In the genomic region with DNA sequence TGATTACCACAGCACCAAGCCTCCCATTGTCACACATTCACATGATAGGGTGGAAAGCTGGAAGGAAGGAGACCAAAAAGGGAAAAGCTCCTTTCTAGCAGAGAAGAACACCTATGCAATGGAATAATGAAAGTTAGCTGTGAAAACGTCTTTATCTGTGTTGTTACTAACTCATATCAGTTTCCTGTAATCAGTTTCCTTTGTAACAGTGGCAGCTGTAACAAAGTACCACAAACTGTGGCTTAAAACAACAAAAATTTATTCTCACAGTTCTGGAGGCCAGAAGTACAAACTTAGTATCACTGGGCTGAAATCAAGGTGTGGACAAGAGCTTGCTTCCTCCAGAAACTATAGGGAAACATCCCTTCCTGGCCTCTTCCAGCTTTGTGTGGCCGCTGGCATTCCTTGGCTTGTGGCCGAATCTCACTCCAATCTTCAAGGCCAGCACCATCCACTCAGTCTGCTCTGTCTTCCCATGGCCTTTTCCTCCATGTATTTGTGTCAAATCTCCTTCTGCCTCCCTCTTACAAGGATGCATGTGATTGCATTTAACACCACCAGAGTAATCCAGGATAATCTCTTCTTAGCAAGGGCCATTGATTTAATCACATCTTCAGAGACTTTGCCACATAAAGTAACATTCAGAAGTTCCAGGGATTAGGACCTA, we compare ENCODE assay signal across 17 cellular contexts. TPM values are rescaled to one million over a fixed set of nuclear protein-coding genes. Genes with fewer than 3 reads are reported as not detected.
DNase-seq lines count a peak whose midpoint lies in the region; ATAC-seq and TF ChIP-seq lines count a peak whose summit lies in the region.
"Had no signal": no experiment of that assay in that cellular context is flagged by ENCODE, and none has a peak within 500 bp of the region (broad histone marks: within the 10 kb centered on the region; RNA-seq: fewer than 3 reads in every experiment).

No MANE protein-coding gene starts in this region.

- peaks cover 14% of the 10 kb centered on the region for H3K4me1 Mint-ChIP-seq in activated CD4-positive, alpha-beta T cell treated with anti-CD3 and anti-CD28 coated beads, Interleukin-2, amount 10 ng/mL, durations not matched to agents 7 days and 5 days
- H3K4me1 Mint-ChIP-seq in activated T-helper 1 cell treated with anti-CD3 and anti-CD28 coated beads, Interleukin-12 subunit alpha, Interleukin-12 subunit beta, Interleukin-2, Interleukin-4 antibody, amounts not matched to agents 30 ng/mL and 10 ng/mL and 1 ng/mL, durations not matched to agents 14 hours and 24 hours and 36 hours (ENCODE audit: low read depth), result peaks cover 15% of the 10 kb centered on the region
- peaks cover 8% of the 10 kb centered on the region for H3K4me1 Mint-ChIP-seq in stimulated activated effector memory CD8-positive, alpha-beta T cell treated with anti-CD3 and anti-CD28 coated beads, Interleukin-12 subunit alpha, Interleukin-12 subunit beta, amount 100 ng/mL, for 72 hours
- H3K4me1 Mint-ChIP-seq in CD14-positive monocyte, result peaks cover 15% of the 10 kb centered on the region

- POLR2A ChIA-PET in activated CD4-positive, alpha-beta T cell treated with anti-CD3 and anti-CD28 coated beads, Interleukin-2, amount 10 ng/mL, durations not matched to agents 7 days and 5 days (lab: Charles Lee), result no interaction called here

- H3K9me3 ChIP-seq in Karpas-422 (ENCODE audit: low read length), result no peaks in the 10 kb centered on the region
- H3K9me3 ChIP-seq: SJCRH30 had no signal

- no peak overlapping the region for H3K9ac ChIP-seq in Karpas-422 (ENCODE audit: low read length)

- DNase-seq in activated CD4-positive, alpha-beta T cell treated with anti-CD3 and anti-CD28 coated beads, Interleukin-2, amount 10 ng/mL, durations not matched to agents 7 days and 5 days, result no peak
- no peak for DNase-seq in activated CD4-positive, alpha-beta T cell treated with anti-CD3 and anti-CD28 coated beads for 1 hour
- DNase-seq in Karpas-422 (no peak), CD14-positive monocyte (ENCODE audit: low spot score) (no peak), H4 (ENCODE audit: low spot score) (no peak), iPS-NIHi7 (ENCODE audit: extremely low spot score) (no peak)
- no peak for DNase-seq in activated T-helper 1 cell treated with anti-CD3 and anti-CD28 coated beads, Interleukin-12 subunit alpha, Interleukin-12 subunit beta, Interleukin-2, Interleukin-4 antibody, amounts not matched to agents 30 ng/mL and 10 ng/mL and 1 ng/mL, durations not matched to agents 14 hours and 24 hours and 36 hours (ENCODE audit: low spot score)
- DNase-seq in stimulated activated effector memory CD8-positive, alpha-beta T cell treated with anti-CD3 and anti-CD28 coated beads, Interleukin-12 subunit alpha, Interleukin-12 subunit beta, amount 100 ng/mL, for 72 hours (ENCODE audit: low spot score in 2 of 2), result no peak
- DNase-seq: activated CD4-positive, alpha-beta T cell treated with anti-CD3 and anti-CD28 coated beads, Interleukin-2, amount 10 ng/mL, durations not matched to agents 24 days and 14 days; amniotic stem cell; central memory CD4-positive, alpha-beta T cell; NCI-H2029; nephron progenitor cell; PC-3; SJCRH30; T-helper 9 cell; trophoblast cell had no signal

- H3K4me2 ChIP-seq in Karpas-422 (ENCODE audit: low read depth, low read length, poor library complexity, severe bottlenecking), result no peak overlapping the region

- intact Hi-C loops in activated T-helper 1 cell treated with anti-CD3 and anti-CD28 coated beads, Interleukin-12 subunit alpha, Interleukin-12 subunit beta, Interleukin-2, Interleukin-4 antibody, amounts not matched to agents 30 ng/mL and 10 ng/mL and 1 ng/mL, durations not matched to agents 14 hours and 24 hours and 36 hours (cut with micrococcal nuclease), result no loop called here
- intact Hi-C loops in CD14-positive monocyte (cut with micrococcal nuclease), result no loop called here

- H3K4me3 ChIP-seq in Karpas-422 (ENCODE audit: low read length), result no peak overlapping the region
- H3K4me3 ChIP-seq: SJCRH30 had no signal

- no peaks in the 10 kb centered on the region for H3K27me3 Mint-ChIP-seq in activated CD4-positive, alpha-beta T cell treated with anti-CD3 and anti-CD28 coated beads, Interleukin-2, amount 10 ng/mL, durations not matched to agents 7 days and 5 days
- H3K27me3 Mint-ChIP-seq in activated T-helper 1 cell treated with anti-CD3 and anti-CD28 coated beads, Interleukin-12 subunit alpha, Interleukin-12 subunit beta, Interleukin-2, Interleukin-4 antibody, amounts not matched to agents 30 ng/mL and 10 ng/mL and 1 ng/mL, durations not matched to agents 14 hours and 24 hours and 36 hours (ENCODE audit: insufficient read depth), result no peaks in the 10 kb centered on the region
- H3K27me3 Mint-ChIP-seq in CD14-positive monocyte (ENCODE audit: low read depth in 3 of 3), result peaks cover 0 to 2% (median 2%) of the 10 kb centered on the region in 3 donors
- H3K27me3 Mint-ChIP-seq: activated CD4-positive, alpha-beta T cell treated with anti-CD3 and anti-CD28 coated beads, Interleukin-2, amount 10 ng/mL, durations not matched to agents 24 days and 14 days had no signal

- H3K79me2 ChIP-seq in Karpas-422 (ENCODE audit: low read length), result no peaks in the 10 kb centered on the region

- H3K36me3 ChIP-seq in Karpas-422 (ENCODE audit: insufficient read depth, low read length), result no peaks in the 10 kb centered on the region; the same call in none of the 2 replicates
- H3K36me3 ChIP-seq: SJCRH30 had no signal

- peak overlapping the region; percentile 73 for H3K27ac ChIP-seq in Karpas-422 (ENCODE audit: low read length)
- H3K27ac ChIP-seq: SJCRH30 had no signal

- H3K27me3 ChIP-seq in Karpas-422 (ENCODE audit: low read length), result no peaks in the 10 kb centered on the region
- H3K27me3 ChIP-seq: SJCRH30 had no signal

- H3K9me2 ChIP-seq in Karpas-422 (replicated peaks; ENCODE audit: insufficient read depth, low read length), result no peaks in the 10 kb centered on the region

- no peak overlapping the region for H2AFZ ChIP-seq in Karpas-422 (ENCODE audit: low read length)

- CTCF ChIA-PET in activated CD4-positive, alpha-beta T cell treated with anti-CD3 and anti-CD28 coated beads, Interleukin-2, amount 10 ng/mL, durations not matched to agents 7 days and 5 days (lab: Charles Lee), result interaction anchor here (1.4 kb wide), 1 partner anchor 17 kb away, joined by 4 read pairs; a partner anchor contains a TSS

- H4K20me1 ChIP-seq in Karpas-422 (ENCODE audit: insufficient read depth, low read depth, low read length), result no peaks in the 10 kb centered on the region

- TF ChIP-seq CTCF in CD14-positive monocyte (IDR thresholded peaks at IDR 0.05), result no peak

- peaks cover 29% of the 10 kb centered on the region for H3K4me1 ChIP-seq in Karpas-422 (ENCODE audit: low read length)
- H3K4me1 ChIP-seq: SJCRH30 had no signal

- no peak for ATAC-seq in stimulated activated effector memory CD8-positive, alpha-beta T cell treated with anti-CD3 and anti-CD28 coated beads, Interleukin-12 subunit alpha, Interleukin-12 subunit beta, amount 100 ng/mL, for 72 hours
- ATAC-seq: PC-3 had no signal

- H3K36me3 Mint-ChIP-seq in activated CD4-positive, alpha-beta T cell treated with anti-CD3 and anti-CD28 coated beads, Interleukin-2, amount 10 ng/mL, durations not matched to agents 7 days and 5 days (ENCODE audit: low read depth), result peaks cover 2% of the 10 kb centered on the region
- H3K36me3 Mint-ChIP-seq in activated T-helper 1 cell treated with anti-CD3 and anti-CD28 coated beads, Interleukin-12 subunit alpha, Interleukin-12 subunit beta, Interleukin-2, Interleukin-4 antibody, amounts not matched to agents 30 ng/mL and 10 ng/mL and 1 ng/mL, durations not matched to agents 14 hours and 24 hours and 36 hours (ENCODE audit: low read depth), result peaks cover under 1% of the 10 kb centered on the region
- peaks cover 16% of the 10 kb centered on the region for H3K36me3 Mint-ChIP-seq in stimulated activated effector memory CD8-positive, alpha-beta T cell treated with anti-CD3 and anti-CD28 coated beads, Interleukin-12 subunit alpha, Interleukin-12 subunit beta, amount 100 ng/mL, for 72 hours
- peaks cover 14 to 17% of the 10 kb centered on the region in 2 donors for H3K36me3 Mint-ChIP-seq in CD14-positive monocyte

- peak overlapping the region; percentile 83 for H3K27ac Mint-ChIP-seq in activated CD4-positive, alpha-beta T cell treated with anti-CD3 and anti-CD28 coated beads, Interleukin-2, amount 10 ng/mL, durations not matched to agents 7 days and 5 days
- peak overlapping the region; percentile 27 for H3K27ac Mint-ChIP-seq in activated T-helper 1 cell treated with anti-CD3 and anti-CD28 coated beads, Interleukin-12 subunit alpha, Interleukin-12 subunit beta, Interleukin-2, Interleukin-4 antibody, amounts not matched to agents 30 ng/mL and 10 ng/mL and 1 ng/mL, durations not matched to agents 14 hours and 24 hours and 36 hours
- peak overlapping the region; percentile 60 for H3K27ac Mint-ChIP-seq in stimulated activated effector memory CD8-positive, alpha-beta T cell treated with anti-CD3 and anti-CD28 coated beads, Interleukin-12 subunit alpha, Interleukin-12 subunit beta, amount 100 ng/mL, for 72 hours
- H3K27ac Mint-ChIP-seq in CD14-positive monocyte, result peak overlapping the region in 1 of 7 donors; percentile 60
- H3K27ac Mint-ChIP-seq: activated CD4-positive, alpha-beta T cell treated with anti-CD3 and anti-CD28 coated beads, Interleukin-2, amount 10 ng/mL, durations not matched to agents 24 days and 14 days; nephron progenitor cell had no signal

- H3K4me3 Mint-ChIP-seq in activated CD4-positive, alpha-beta T cell treated with anti-CD3 and anti-CD28 coated beads, Interleukin-2, amount 10 ng/mL, durations not matched to agents 7 days and 5 days, result no peak overlapping the region
- no peak overlapping the region for H3K4me3 Mint-ChIP-seq in activated T-helper 1 cell treated with anti-CD3 and anti-CD28 coated beads, Interleukin-12 subunit alpha, Interleukin-12 subunit beta, Interleukin-2, Interleukin-4 antibody, amounts not matched to agents 30 ng/mL and 10 ng/mL and 1 ng/mL, durations not matched to agents 14 hours and 24 hours and 36 hours
- no peak overlapping the region for H3K4me3 Mint-ChIP-seq in stimulated activated effector memory CD8-positive, alpha-beta T cell treated with anti-CD3 and anti-CD28 coated beads, Interleukin-12 subunit alpha, Interleukin-12 subunit beta, amount 100 ng/mL, for 72 hours
- H3K4me3 Mint-ChIP-seq in CD14-positive monocyte, result no peak overlapping the region
- H3K4me3 Mint-ChIP-seq: activated CD4-positive, alpha-beta T cell treated with anti-CD3 and anti-CD28 coated beads, Interleukin-2, amount 10 ng/mL, durations not matched to agents 24 days and 14 days; nephron progenitor cell had no signal

- no peaks in the 10 kb centered on the region for H3K9me3 Mint-ChIP-seq in activated CD4-positive, alpha-beta T cell treated with anti-CD3 and anti-CD28 coated beads, Interleukin-2, amount 10 ng/mL, durations not matched to agents 7 days and 5 days
- no peaks in the 10 kb centered on the region for H3K9me3 Mint-ChIP-seq in activated T-helper 1 cell treated with anti-CD3 and anti-CD28 coated beads, Interleukin-12 subunit alpha, Interleukin-12 subunit beta, Interleukin-2, Interleukin-4 antibody, amounts not matched to agents 30 ng/mL and 10 ng/mL and 1 ng/mL, durations not matched to agents 14 hours and 24 hours and 36 hours
- no peaks in the 10 kb centered on the region for H3K9me3 Mint-ChIP-seq in stimulated activated effector memory CD8-positive, alpha-beta T cell treated with anti-CD3 and anti-CD28 coated beads, Interleukin-12 subunit alpha, Interleukin-12 subunit beta, amount 100 ng/mL, for 72 hours
- H3K9me3 Mint-ChIP-seq in CD14-positive monocyte, result no peaks in the 10 kb centered on the region
- H3K9me3 Mint-ChIP-seq: activated CD4-positive, alpha-beta T cell treated with anti-CD3 and anti-CD28 coated beads, Interleukin-2, amount 10 ng/mL, durations not matched to agents 24 days and 14 days had no signal

RNA-seq across cellular contexts. Expression of a gene that starts 6.3 kb away (rescaled TPM):
- 100 to 1,000 TPM; 124 to 140 TPM for total RNA-seq in activated CD4-positive, alpha-beta T cell treated with anti-CD3 and anti-CD28 coated beads, Interleukin-2, amount 10 ng/mL, durations not matched to agents 7 days and 5 days
- total RNA-seq in Karpas-422 (2014; rRNA removed; shearing (Covaris generic); ENCODE audit: low replicate concordance), result 47.9 and 51.3 TPM in 2 replicates
- 198 and 200 TPM in 2 replicates for total RNA-seq in activated T-helper 1 cell treated with anti-CD3 and anti-CD28 coated beads, Interleukin-12 subunit alpha, Interleukin-12 subunit beta, Interleukin-2, Interleukin-4 antibody, amounts not matched to agents 30 ng/mL and 10 ng/mL and 1 ng/mL, durations not matched to agents 14 hours and 24 hours and 36 hours
- 10 to 100 TPM; 42.6 to 46.7 TPM for polyA plus RNA-seq in CD14-positive monocyte
- total RNA-seq in H4 (2014; rRNA removed; shearing (Covaris generic)), result 27.5 and 34.3 TPM in 2 replicates

RNA-seq across cellular contexts. Expression of a gene that starts 17.1 kb away (rescaled TPM):
- 10 to 100 TPM; 28.8 to 32.6 TPM for total RNA-seq in activated CD4-positive, alpha-beta T cell treated with anti-CD3 and anti-CD28 coated beads, Interleukin-2, amount 10 ng/mL, durations not matched to agents 7 days and 5 days
- 24.6 and 57.6 TPM in 2 replicates for total RNA-seq in Karpas-422 (2014; rRNA removed; shearing (Covaris generic); ENCODE audit: low replicate concordance)
- total RNA-seq in activated T-helper 1 cell treated with anti-CD3 and anti-CD28 coated beads, Interleukin-12 subunit alpha, Interleukin-12 subunit beta, Interleukin-2, Interleukin-4 antibody, amounts not matched to agents 30 ng/mL and 10 ng/mL and 1 ng/mL, durations not matched to agents 14 hours and 24 hours and 36 hours, result 25.3 and 32.1 TPM in 2 replicates
- polyA plus RNA-seq in CD14-positive monocyte, result 10 to 100 TPM; 26.9 to 37.0 TPM
- 21.6 and 25.3 TPM in 2 replicates for total RNA-seq in H4 (2014; rRNA removed; shearing (Covaris generic))

RNA-seq across cellular contexts. Expression of a gene that starts 17.2 kb away (rescaled TPM):
- total RNA-seq in activated CD4-positive, alpha-beta T cell treated with anti-CD3 and anti-CD28 coated beads, Interleukin-2, amount 10 ng/mL, durations not matched to agents 7 days and 5 days, result under 1 TPM in 1 of 2 experiments, not detected in 1; 0.08 TPM
- total RNA-seq in Karpas-422 (2014; rRNA removed; shearing (Covaris generic); ENCODE audit: low replicate concordance), result 0.22 and 0.75 TPM in 2 replicates
- total RNA-seq in activated T-helper 1 cell treated with anti-CD3 and anti-CD28 coated beads, Interleukin-12 subunit alpha, Interleukin-12 subunit beta, Interleukin-2, Interleukin-4 antibody, amounts not matched to agents 30 ng/mL and 10 ng/mL and 1 ng/mL, durations not matched to agents 14 hours and 24 hours and 36 hours, result 0.29 and 0.37 TPM in 2 replicates
- not detected for polyA plus RNA-seq in CD14-positive monocyte
- 0.04 and 0.56 TPM in 2 replicates for total RNA-seq in H4 (2014; rRNA removed; shearing (Covaris generic))

RNA-seq across cellular contexts. Expression of a gene that starts 28.4 kb away (rescaled TPM):
- 100 to 1,000 TPM; 124 to 137 TPM for total RNA-seq in activated CD4-positive, alpha-beta T cell treated with anti-CD3 and anti-CD28 coated beads, Interleukin-2, amount 10 ng/mL, durations not matched to agents 7 days and 5 days
- total RNA-seq in Karpas-422 (2014; rRNA removed; shearing (Covaris generic); ENCODE audit: low replicate concordance), result 103 and 141 TPM in 2 replicates
- 131 and 133 TPM in 2 replicates for total RNA-seq in activated T-helper 1 cell treated with anti-CD3 and anti-CD28 coated beads, Interleukin-12 subunit alpha, Interleukin-12 subunit beta, Interleukin-2, Interleukin-4 antibody, amounts not matched to agents 30 ng/mL and 10 ng/mL and 1 ng/mL, durations not matched to agents 14 hours and 24 hours and 36 hours
- 100 to 1,000 TPM; 153 TPM for polyA plus RNA-seq in CD14-positive monocyte
- 159 and 164 TPM in 2 replicates for total RNA-seq in H4 (2014; rRNA removed; shearing (Covaris generic))

RNA-seq across cellular contexts. Expression of a gene that starts 41.7 kb away (rescaled TPM):
- total RNA-seq in activated CD4-positive, alpha-beta T cell treated with anti-CD3 and anti-CD28 coated beads, Interleukin-2, amount 10 ng/mL, durations not matched to agents 7 days and 5 days, result 1 to 10 TPM; 3.5 to 3.9 TPM
- not detected in 2 replicates for total RNA-seq in Karpas-422 (2014; rRNA removed; shearing (Covaris generic); ENCODE audit: low replicate concordance)
- total RNA-seq in activated T-helper 1 cell treated with anti-CD3 and anti-CD28 coated beads, Interleukin-12 subunit alpha, Interleukin-12 subunit beta, Interleukin-2, Interleukin-4 antibody, amounts not matched to agents 30 ng/mL and 10 ng/mL and 1 ng/mL, durations not matched to agents 14 hours and 24 hours and 36 hours, result 0.71 and 0.73 TPM in 2 replicates
- 1 to 10 TPM; 1.5 to 2.3 TPM for polyA plus RNA-seq in CD14-positive monocyte
- 9.1 and 11.3 TPM in 2 replicates for total RNA-seq in H4 (2014; rRNA removed; shearing (Covaris generic))
